In genomic region chr7:130732980-130733865, GRCh38 we compare ENCODE assay signal across 9 cellular contexts. TPM values are rescaled to one million over a fixed set of nuclear protein-coding genes. Genes with fewer than 3 reads are reported as not detected.
DNase-seq lines count a peak whose midpoint lies in the region; ATAC-seq and TF ChIP-seq lines count a peak whose summit lies in the region.
"Had no signal": no experiment of that assay in that cellular context is flagged by ENCODE, and none has a peak within 500 bp of the region (broad histone marks: within the 10 kb centered on the region; RNA-seq: fewer than 3 reads in every experiment).

No MANE protein-coding gene starts in this region.

- no peaks in the 10 kb centered on the region for H3K79me1 ChIP-seq in H9 (ENCODE audit: insufficient read depth, low read depth, low read length, poor library complexity, severe bottlenecking)

- H2AFZ ChIP-seq in H9 (ENCODE audit: low read length) (no peak overlapping the region), SK-N-SH (ENCODE audit: low read depth) (peak overlapping the region; percentile 68)

- H3K23ac ChIP-seq in H9 (ENCODE audit: insufficient read length, low read depth, low read length), result no peak overlapping the region

- no peak overlapping the region for H2BK5ac ChIP-seq in H9 (ENCODE audit: insufficient read length, low read length)

- H3K27ac ChIP-seq in H9 (ENCODE audit: insufficient read length, low read depth, low read length) (no peak overlapping the region), SK-N-SH (ENCODE audit: low read depth in 2 of 2, low read length in 1 of 2) (no peak overlapping the region), upper lobe of right lung (no peak overlapping the region)
- H3K27ac ChIP-seq: epithelial cell of prostate had no signal

- H2BK12ac ChIP-seq in H9 (ENCODE audit: insufficient read length, low read depth, low read length), result no peak overlapping the region

- no peak overlapping the region for H4K91ac ChIP-seq in H9 (ENCODE audit: insufficient read length, low read depth, low read length)

- no peaks in the 10 kb centered on the region for H3K4me1 ChIP-seq in H9 (ENCODE audit: insufficient read depth, low read length)
- H3K4me1 ChIP-seq in SK-N-SH (ENCODE audit: control insufficient read depth in 1 of 2, insufficient read depth in 2 of 2, low read depth in 1 of 2, low read length in 1 of 2), result peaks cover 0 to 8% of the 10 kb centered on the region in 2 experiments; a peak in 2 of 4 replicates
- H3K4me1 ChIP-seq in mucosa of descending colon (ENCODE audit: low read depth), result peaks cover 8% of the 10 kb centered on the region
- no peaks in the 10 kb centered on the region for H3K4me1 ChIP-seq in upper lobe of right lung

- no peaks in the 10 kb centered on the region for H4K20me1 ChIP-seq in H9 (ENCODE audit: control insufficient read depth, insufficient read depth, insufficient read length)
- no peaks in the 10 kb centered on the region for H4K20me1 ChIP-seq in SK-N-SH (ENCODE audit: insufficient read depth)

- H3K56ac ChIP-seq in H9 (ENCODE audit: insufficient read length, low read depth, low read length), result no peak overlapping the region

- no peak for TF ChIP-seq EP300 in SK-N-SH (IDR thresholded peaks at IDR 0.05; ENCODE audit: borderline replicate concordance in 1 of 2, low read depth in 1 of 2, low read length in 1 of 2)

- no peak overlapping the region for H3K14ac ChIP-seq in H9 (ENCODE audit: insufficient read depth, low read length)

- POLR2A ChIA-PET in AG04449 (lab: Yijun Ruan, JAX) (no interaction called here), SK-N-SH (lab: Yijun Ruan, JAX) (no interaction called here)

- no peak overlapping the region for H3K9ac ChIP-seq in H9 (ENCODE audit: extremely low read depth, insufficient read length, low read length)
- no peak overlapping the region for H3K9ac ChIP-seq in SK-N-SH

- no peak overlapping the region for H3T11ph ChIP-seq in H9 (ENCODE audit: low read length)

- H3K9me3 Mint-ChIP-seq in H9 (peaks cover 3 to 6% of the 10 kb centered on the region in 2 experiments; a peak in 3 of 5 replicates), chondrocyte (ENCODE audit: low read depth) (peaks cover 41% of the 10 kb centered on the region)

- peak overlapping the region; percentile 58; the same call in 1 of the 2 replicates for H3K4me3 ChIP-seq in AG04449 (ENCODE audit: low read depth, low read length)
- H3K4me3 ChIP-seq in SK-N-SH (ENCODE audit: low read depth in 2 of 2, low read length in 1 of 2), result peak overlapping the region; percentile 40 to 63; a peak in 3 of 4 replicates
- H3K4me3 ChIP-seq in mucosa of descending colon, result peak overlapping the region; percentile 11
- H3K4me3 ChIP-seq in upper lobe of right lung, result peak overlapping the region; percentile 37

- no CpG with 5 or more reads among the region's 90 CpGs for WGBS in H9 (ENCODE audit: extremely low coverage, insufficient read length, low lambda C conversion rate)
- WGBS in SK-N-SH (ENCODE audit: low lambda C conversion rate), result 41% methylated on average over 51 of the region's 90 CpGs

- no peak overlapping the region for H3K4ac ChIP-seq in H9 (ENCODE audit: low read depth, low read length)

- H3K27me3 Mint-ChIP-seq in H9 (ENCODE audit: low read depth), result peaks cover 92% of the 10 kb centered on the region
- peaks cover 46% of the 10 kb centered on the region for H3K27me3 Mint-ChIP-seq in chondrocyte (ENCODE audit: low read depth)

- H3K79me2 ChIP-seq in H9 (ENCODE audit: insufficient read depth, low read length) (no peaks in the 10 kb centered on the region), SK-N-SH (ENCODE audit: insufficient read depth) (no peaks in the 10 kb centered on the region)

- peaks cover 4% of the 10 kb centered on the region for H3F3A ChIP-seq in SK-N-SH (replicated peaks; ENCODE audit: insufficient read depth)

- H2AK5ac ChIP-seq in H9 (ENCODE audit: insufficient read length, low read length), result no peak overlapping the region

- H3K36me3 Mint-ChIP-seq in H9 (ENCODE audit: insufficient read depth in 1 of 3, low read depth in 3 of 3) (peaks cover 0 to 4% (median 0%) of the 10 kb centered on the region in 3 experiments; a peak in 2 of 7 replicates), chondrocyte (ENCODE audit: low read depth) (peaks cover 28% of the 10 kb centered on the region)

- H3K9me3 ChIP-seq in H9 (ENCODE audit: control insufficient read depth, low read depth, low read length), result no peaks in the 10 kb centered on the region
- no peaks in the 10 kb centered on the region for H3K9me3 ChIP-seq in SK-N-SH
- H3K9me3 ChIP-seq in mucosa of descending colon, result peaks cover 12% of the 10 kb centered on the region
- H3K9me3 ChIP-seq in upper lobe of right lung, result peaks cover 12% of the 10 kb centered on the region

- intact Hi-C loops in mucosa of descending colon (cut with DNase I, micrococcal nuclease), result no loop called here
- intact Hi-C loops in upper lobe of right lung (cut with DNase I), result no loop called here

- H3K27ac Mint-ChIP-seq in H9 (no peak overlapping the region; a peak in 1 of 7 replicates), chondrocyte (ENCODE audit: unreplicated experiment) (no peak overlapping the region)

- H3K27me3 ChIP-seq in H9 (ENCODE audit: insufficient read depth, low read length) (peaks cover 26% of the 10 kb centered on the region; the same call in 1 of the 2 replicates), SK-N-SH (ENCODE audit: insufficient read depth) (peaks cover 89% of the 10 kb centered on the region), upper lobe of right lung (peaks cover 67% of the 10 kb centered on the region)

- no peak overlapping the region for H2BK120ac ChIP-seq in H9 (ENCODE audit: low read depth, low read length, poor library complexity, severe bottlenecking)

- no peak for TF ChIP-seq RAD21 in SK-N-SH (IDR thresholded peaks at IDR 0.05; ENCODE audit: low read length)

- H3K4me1 Mint-ChIP-seq in H9 (peaks cover 6 to 11% of the 10 kb centered on the region in 2 experiments), chondrocyte (ENCODE audit: low read depth) (peaks cover 7% of the 10 kb centered on the region)

- no peak overlapping the region for H4K5ac ChIP-seq in H9 (ENCODE audit: insufficient read length, low read depth, low read length)

- H2BK15ac ChIP-seq in H9 (ENCODE audit: low read depth, low read length), result no peak overlapping the region

- no peak for DNase-seq in AG04449 (ENCODE audit: low read depth, low spot score)
- peak; percentile 61 for DNase-seq in H9
- DNase-seq in SK-N-SH, result peak; percentile 84
- DNase-seq in chondrocyte (ENCODE audit: low spot score), result no peak
- DNase-seq in mucosa of descending colon, result peak; percentile 42 to 57 (median 51)
- peak; percentile 64 for DNase-seq in upper lobe of right lung
- no peak for DNase-seq in hepatic stellate cell (ENCODE audit: low spot score)

- no peaks in the 10 kb centered on the region for H3K9me2 ChIP-seq in SK-N-SH

- H3K4me2 ChIP-seq in H9 (ENCODE audit: insufficient read depth, insufficient read length, low read length) (peak overlapping the region; percentile 34), SK-N-SH (peak overlapping the region; percentile 69; the same call in 1 of the 2 replicates)

- ATAC-seq in mucosa of descending colon (peak; percentile 62), upper lobe of right lung (peak; percentile 59), HG03439 (IDR thresholded peaks at IDR 0.05; ENCODE audit: unreplicated experiment) (no peak)

- H3K23me2 ChIP-seq in H9 (ENCODE audit: insufficient read length, low read depth, low read length, poor library complexity, severe bottlenecking), result peaks cover 7% of the 10 kb centered on the region

- CTCF ChIA-PET in AG04449 (lab: Yijun Ruan, JAX), result interaction anchor here (1.0 to 1.7 kb wide), 5 partner anchors 9 to 661 kb away, joined by 3 to 5 read pairs (median 3); no protein-coding TSS in a partner anchor
- CTCF ChIA-PET in SK-N-SH (lab: Yijun Ruan, JAX), result interaction anchor here (0.6 to 2.5 kb wide), 12 partner anchors 11 to 663 kb away, joined by 3 to 13 read pairs (median 4); partner anchors contain the start of genes KLHDC10 and TSGA13

- no peak overlapping the region for H3K18ac ChIP-seq in H9 (ENCODE audit: insufficient read length, low read depth, low read length)

- no peaks in the 10 kb centered on the region for H3K36me3 ChIP-seq in SK-N-SH (replicated peaks in 1 of 2; ENCODE audit: control insufficient read depth in 1 of 2, insufficient read depth in 2 of 2, low read length in 1 of 2)
- H3K36me3 ChIP-seq in mucosa of descending colon (ENCODE audit: low read depth), result no peaks in the 10 kb centered on the region
- H3K36me3 ChIP-seq in upper lobe of right lung, result no peaks in the 10 kb centered on the region

- TF ChIP-seq CTCF in AG04449 (IDR thresholded peaks at IDR 0.05; ENCODE audit: insufficient read depth, low read length, missing control alignments), result no peak
- 0 out of 3 replicates have a peak, but pooled peaks have one; percentile 18 for TF ChIP-seq CTCF in H9 (conservative IDR thresholded peaks at IDR 0.05)
- TF ChIP-seq CTCF in SK-N-SH (IDR thresholded peaks at IDR 0.05), result peak; percentile 34; the same call in 1 of the 2 replicates
- peak; percentile 41 for TF ChIP-seq CTCF in chondrocyte (IDR thresholded peaks at IDR 0.05)
- no peak for TF ChIP-seq CTCF in mucosa of descending colon (IDR thresholded peaks at IDR 0.05)
- no peak for TF ChIP-seq CTCF in upper lobe of right lung (IDR thresholded peaks at IDR 0.05)

- H3K4me3 Mint-ChIP-seq in H9, result peak overlapping the region; percentile 68 to 86
- peak overlapping the region; percentile 51 for H3K4me3 Mint-ChIP-seq in chondrocyte (ENCODE audit: unreplicated experiment)

- no peak overlapping the region for H4K8ac ChIP-seq in H9 (replicated peaks; ENCODE audit: insufficient read length, low read depth, low read length)

- no peak overlapping the region for H2BK20ac ChIP-seq in H9 (ENCODE audit: low read depth, low read length, poor library complexity, severe bottlenecking)

TF ChIP-seq in SK-N-SH, 30 proteins besides CTCF, POLR2A, EP300 and RAD21:
- TF ChIP-seq MAX (IDR thresholded peaks at IDR 0.05; ENCODE audit: low read depth) (no peak), NRF1 (IDR thresholded peaks at IDR 0.05; ENCODE audit: low read depth, low read length) (0 out of 2 replicates have a peak, but pooled peaks have one; percentile 2)
TF ChIP-seq in SK-N-SH: peak in this region for 1.

RNA-seq across cellular contexts. Expression of gene KLF14, which starts 0.8 kb away (rescaled TPM):
- total RNA-seq in H9 (2021) (not detected in 2 replicates), chondrocyte (0.10 TPM in 1 of 3 replicates, not detected in the others), mucosa of descending colon (under 1 TPM in 1 of 3 donors, not detected in 2; 0.19 TPM), upper lobe of right lung (not detected)
- 0.02 TPM in 1 of 2 replicates, not detected in the other for polyA plus RNA-seq in SK-N-SH (2012; rRNA removed)
- 0.03 TPM in 2 replicates for polyA plus RNA-seq in SK-N-SH (2012; cell fraction: cytosol; rRNA removed)
- 0.02 and 0.05 TPM in 2 replicates for polyA plus RNA-seq in SK-N-SH (2012; cell fraction: nucleus; rRNA removed)

RNA-seq across cellular contexts. Expression of gene TSGA13, which starts 46.9 kb away (rescaled TPM):
- total RNA-seq in H9 (2021), result not detected in 2 replicates
- not detected in 2 replicates for polyA plus RNA-seq in SK-N-SH (2012; rRNA removed)
- not detected in 2 replicates for polyA plus RNA-seq in SK-N-SH (2012; cell fraction: cytosol; rRNA removed)
- not detected in 2 replicates for polyA plus RNA-seq in SK-N-SH (2012; cell fraction: nucleus; rRNA removed)
- not detected in 3 replicates for total RNA-seq in chondrocyte
- total RNA-seq in mucosa of descending colon, result not detected
- not detected for total RNA-seq in upper lobe of right lung

Comparison
In these comparisons a context has a peak if more than half of its experiments do, and no peak if none do; other contexts are left out.
1. DNase-seq: peak in H9 (single experiment), SK-N-SH (single experiment), mucosa of descending colon (3 of 3) and upper lobe of right lung (single experiment); none in AG04449 (single experiment), chondrocyte (single experiment) and hepatic stellate cell (single experiment).
2. CTCF ChIP-seq: peak in H9 (single experiment), SK-N-SH (single experiment) and chondrocyte (single experiment); none in AG04449 (single experiment), mucosa of descending colon (single experiment) and upper lobe of right lung (single experiment).
3. Peak in every context shown above with its lines, with median percentiles within 50 percentile points of each other: H3K4me3 ChIP-seq.